Comparison of ENCODE assay signal across 1 cellular context in the genomic region with DNA sequence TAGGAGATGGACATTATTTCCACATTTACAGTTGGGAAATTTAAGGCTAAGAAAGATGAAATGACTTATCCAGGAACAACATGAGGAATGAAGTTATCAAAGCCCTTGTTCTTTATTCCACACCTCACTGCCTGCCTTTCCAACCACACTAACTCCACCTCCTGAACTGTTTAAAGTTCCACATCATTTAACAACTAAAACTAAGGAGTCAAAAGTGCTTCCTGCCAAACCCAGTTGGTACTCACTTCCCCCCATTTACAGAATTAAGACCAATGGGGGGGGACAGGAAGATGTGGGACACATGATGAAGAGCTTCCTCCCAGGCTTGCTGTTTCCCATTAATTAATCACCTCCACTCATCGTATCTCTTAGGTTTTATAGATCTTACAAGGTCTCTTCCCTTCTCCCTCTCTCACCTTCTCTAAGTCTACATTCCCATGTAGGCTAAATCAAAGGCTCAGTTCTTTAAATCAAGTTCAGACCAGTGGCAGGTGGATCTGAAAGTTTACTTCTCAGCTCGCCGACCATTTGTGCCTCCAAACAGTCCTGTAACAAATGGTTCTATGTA.
TF ChIP-seq lines count a peak whose summit lies in the region.

No MANE protein-coding gene starts in this region.

TF ChIP-seq in GM12878, 131 proteins besides CTCF, POLR2A, EP300 and RAD21:
- TF ChIP-seq SUZ12 (IDR thresholded peaks at IDR 0.05; ENCODE audit: unreplicated experiment) (no peak), NRF1 (conservative IDR thresholded peaks at IDR 0.05; ENCODE audit: low read depth, low read length) (no peak), HDGF (IDR thresholded peaks at IDR 0.05) (no peak)
